8 cellular contexts compared by ENCODE assay signal in the genomic region with DNA sequence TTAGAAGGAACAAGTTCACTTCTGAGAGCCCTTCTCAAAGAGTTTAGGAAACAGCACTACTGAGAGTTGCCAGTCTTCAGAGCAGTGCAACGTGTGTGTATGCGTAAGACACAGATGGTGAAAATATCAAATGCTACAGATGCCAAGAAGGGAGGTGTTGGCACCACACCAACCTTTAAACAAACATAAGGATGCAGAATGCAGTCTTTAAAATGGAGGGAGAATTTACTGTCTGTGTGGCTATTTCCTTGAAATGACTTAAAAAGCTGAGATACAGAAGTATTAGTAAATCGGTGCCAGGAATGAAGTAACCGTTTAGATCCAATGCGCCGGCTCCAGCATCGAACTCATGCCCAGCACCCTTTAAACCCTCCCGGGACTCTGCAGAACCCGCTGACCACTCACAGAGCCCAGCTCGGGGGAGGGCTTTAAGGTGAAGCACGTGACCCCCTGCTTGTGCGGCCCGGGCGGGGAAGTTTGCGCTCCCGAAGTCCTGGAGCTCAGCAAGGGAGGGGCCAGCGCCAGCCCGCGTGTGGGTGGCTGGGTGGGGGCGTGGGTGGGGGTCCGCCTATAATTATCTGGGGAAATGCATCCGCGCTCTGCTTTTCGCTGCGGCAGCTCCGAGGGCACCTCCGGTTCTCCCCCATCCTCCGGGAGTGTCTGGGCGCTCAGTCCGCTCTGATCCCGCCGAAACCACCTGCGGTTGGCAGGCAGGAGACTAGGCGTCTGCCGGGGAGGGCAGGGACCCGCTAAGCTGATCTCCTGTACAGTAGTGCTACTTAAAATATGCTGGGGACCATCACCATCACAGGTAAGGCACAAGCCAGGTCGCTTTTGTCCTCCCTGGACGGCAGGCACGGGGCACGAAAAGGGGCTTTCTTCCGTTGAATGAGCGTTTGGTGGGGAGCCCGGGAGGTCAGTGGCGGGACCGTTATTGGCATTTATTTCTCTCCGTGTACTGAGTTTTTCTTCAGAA.
DNase-seq lines count a peak whose midpoint lies in the region; ATAC-seq and TF ChIP-seq lines count a peak whose summit lies in the region.

No MANE protein-coding gene starts in this region.

- CTCF ChIA-PET in PC-9 (lab: Charles Lee), result interaction anchor here (0.5 to 4.2 kb wide), 8 partner anchors 10 to 1676 kb away, joined by 3 to 24 read pairs (median 6); no protein-coding TSS in a partner anchor

- H3K27ac ChIP-seq in PC-9 (peak overlapping the region; percentile 52), ascending aorta (peak overlapping the region; percentile 58 to 77), right cardiac atrium (ENCODE audit: low read length) (peak overlapping the region; percentile 40)

- intact Hi-C loops in PC-9 (cut with micrococcal nuclease; ENCODE audit: unreplicated experiment) (loop anchor here (10.0 kb wide), 2 partner anchors 81 to 281 kb away; no protein-coding TSS in a partner anchor), ascending aorta (cut with DNase I) (loop anchor here (2.0 kb wide), 1 partner anchor 433 kb away; no protein-coding TSS in a partner anchor), right cardiac atrium (cut with DNase I) (loop anchor here in 2 of 4 donors (2.0 to 10.0 kb wide), 2 partner anchors 81 to 313 kb away; no protein-coding TSS in a partner anchor)

- peak overlapping the region; percentile 91 for H3K4me2 ChIP-seq in PC-9

- peak; percentile 88 to 91 for ATAC-seq in right cardiac atrium
- ATAC-seq in GM21619 (IDR thresholded peaks at IDR 0.05; ENCODE audit: unreplicated experiment), result no peak

- H3K36me3 ChIP-seq in PC-9 (ENCODE audit: low read depth), result no peaks in the 10 kb centered on the region
- H3K36me3 ChIP-seq in ascending aorta, result no peaks in the 10 kb centered on the region

- POLR2A ChIA-PET in PC-9 (lab: Charles Lee; ENCODE audit: unreplicated experiment), result interaction anchor here (0.6 to 0.7 kb wide), 2 partner anchors 10 to 30 kb away, joined by 4 to 12 read pairs; no protein-coding TSS in a partner anchor

- DNase-seq in NCI-H1436 (lab: John Stamatoyannopoulos, UW), result peak; percentile 18
- DNase-seq in NCI-H1436 treated with DMSO at 0.1 percent for 48 hours (lab: John Stamatoyannopoulos, UW), result no peak
- peak; percentile 40 to 51 for DNase-seq in PC-9
- peak; percentile 29 to 89 for DNase-seq in ascending aorta (ENCODE audit: low spot score in 2 of 2)
- DNase-seq in right cardiac atrium, result peak; percentile 77 to 88 (median 88)
- DNase-seq in retina, result peak; percentile 53
- no peak for DNase-seq in NCI-H1048 (lab: John Stamatoyannopoulos, UW)

- H2AFZ ChIP-seq in PC-9, result peak overlapping the region; percentile 71

- WGBS in right cardiac atrium, result 2% methylated on average over 46 of the region's 46 CpGs

- no peaks in the 10 kb centered on the region for H3K9me2 ChIP-seq in PC-9 (ENCODE audit: insufficient read depth)

- H3K4me3 ChIP-seq in PC-9, result peak overlapping the region; percentile 68
- H3K4me3 ChIP-seq in ascending aorta, result peak overlapping the region; percentile 62 to 69
- H3K4me3 ChIP-seq in right cardiac atrium (ENCODE audit: low read length), result peak overlapping the region; percentile 82

- H3F3A ChIP-seq in PC-9 (ENCODE audit: insufficient read depth, low read depth), result peaks cover 26% of the 10 kb centered on the region

- no peaks in the 10 kb centered on the region for H3K9me3 ChIP-seq in PC-9 (ENCODE audit: insufficient read depth, low read depth)
- H3K9me3 ChIP-seq in ascending aorta, result no peaks in the 10 kb centered on the region
- no peaks in the 10 kb centered on the region for H3K9me3 ChIP-seq in right cardiac atrium (ENCODE audit: control insufficient read depth, low read length)

- BruUV-seq in PC-9 (replicated peaks; lab: Mats Ljungman, UMichigan), result no TSS peak

- H3K4me1 ChIP-seq in PC-9 (replicated peaks; ENCODE audit: insufficient read depth), result peaks cover 39% of the 10 kb centered on the region
- H3K4me1 ChIP-seq in ascending aorta, result peaks cover 5 to 11% of the 10 kb centered on the region in 2 donors
- H3K4me1 ChIP-seq in right cardiac atrium (ENCODE audit: control insufficient read depth, insufficient read depth, low read length), result peaks cover 8% of the 10 kb centered on the region

- H3K27me3 ChIP-seq in PC-9 (ENCODE audit: insufficient read depth, low read depth) (no peaks in the 10 kb centered on the region), ascending aorta (no peaks in the 10 kb centered on the region), right cardiac atrium (ENCODE audit: control insufficient read depth, insufficient read depth) (no peaks in the 10 kb centered on the region)

- TF ChIP-seq CTCF in PC-9 (conservative IDR thresholded peaks at IDR 0.05) (no peak), ascending aorta (IDR thresholded peaks at IDR 0.05) (no peak)

- peaks cover 40% of the 10 kb centered on the region for H3K79me2 ChIP-seq in PC-9 (ENCODE audit: low read depth)

- H4K20me1 ChIP-seq in PC-9 (ENCODE audit: insufficient read depth), result no peaks in the 10 kb centered on the region

Comparison
In these comparisons a context has a peak if more than half of its experiments do, and no peak if none do; other contexts are left out.
1. DNase-seq: peak in NCI-H1436 (single experiment), PC-9 (2 of 2), ascending aorta (2 of 2), right cardiac atrium (3 of 3) and retina (single experiment); none in NCI-H1436 treated with DMSO at 0.1 percent for 48 hours (single experiment) and NCI-H1048 (single experiment).
2. Peak in every context shown above with its lines, with median percentiles within 50 percentile points of each other: H3K27ac ChIP-seq and H3K4me3 ChIP-seq.